ENCODE assay signal across 29 cellular contexts in genomic region chr11:31262761-31263160, GRCh38.
A peak's percentile ranks its signal among the peaks of the same experiment; 100 is the strongest.
DNase-seq lines count a peak whose midpoint lies in the region; ATAC-seq and TF ChIP-seq lines count a peak whose summit lies in the region.
"Had no signal": no experiment of that assay in that cellular context is flagged by ENCODE, and none has a peak within 500 bp of the region (broad histone marks: within the 10 kb centered on the region; RNA-seq: fewer than 3 reads in every experiment).

No MANE protein-coding gene starts in this region.

- no peak overlapping the region for H3K27ac Mint-ChIP-seq in activated CD4-positive, alpha-beta T cell treated with anti-CD3 and anti-CD28 coated beads, Interleukin-2, amount 10 ng/mL, durations not matched to agents 7 days and 5 days
- H3K27ac Mint-ChIP-seq: activated CD4-positive, alpha-beta T cell treated with anti-CD3 and anti-CD28 coated beads for 36 hours; activated naive CD8-positive, alpha-beta T cell treated with anti-CD3 and anti-CD28 coated beads, Interleukin-2, amount 50 U/mL, for 24 hours; naive thymus-derived CD8-positive, alpha-beta T cell; T-helper 1 cell treated with Interleukin-12 subunit alpha and Interleukin-12 subunit beta and Interleukin-4 antibody, amounts not matched to agents 30 μg/mL and 1 μg/mL, for 36 hours had no signal

- no peak for ATAC-seq in HG03280 (IDR thresholded peaks at IDR 0.05; ENCODE audit: unreplicated experiment)
- ATAC-seq: activated CD4-positive, alpha-beta T cell treated with anti-CD3 and anti-CD28 coated beads for 36 hours; activated naive CD8-positive, alpha-beta T cell treated with anti-CD3 and anti-CD28 coated beads, Interleukin-2, amount 50 U/mL, for 24 hours; heart left ventricle; left lobe of liver; naive thymus-derived CD8-positive, alpha-beta T cell; Panc1 had no signal

- in situ Hi-C loops in astrocyte of the spinal cord (cut with HindIII; ENCODE audit: low sequenced_read_pairs) = no loop called here

- CTCF ChIA-PET in activated CD4-positive, alpha-beta T cell treated with anti-CD3 and anti-CD28 coated beads, Interleukin-2, amount 10 ng/mL, durations not matched to agents 7 days and 5 days (lab: Charles Lee) = no interaction called here

- no peak overlapping the region for H3K4me3 ChIP-seq in astrocyte of the spinal cord (ENCODE audit: low read depth, low read length)
- H3K4me3 ChIP-seq: cardiac muscle cell, coronary artery, heart left ventricle, thoracic aorta had no signal

- peak; percentile 12 for DNase-seq in AG20443 (ENCODE audit: low spot score)
- DNase-seq in HCEC 1CT = peak; percentile 14
- peak; percentile 18 for DNase-seq in astrocyte of the spinal cord (ENCODE audit: low read depth, low spot score)
- peak; percentile 2 for DNase-seq in iris pigment epithelial cell (ENCODE audit: low read depth)
- no peak for DNase-seq in activated CD4-positive, alpha-beta T cell treated with anti-CD3 and anti-CD28 coated beads, Interleukin-2, amount 10 ng/mL, durations not matched to agents 7 days and 5 days
- no peak for DNase-seq in T-helper 1 cell
- DNase-seq in SHP77 treated with DMSO at 0.1 percent for 48 hours (lab: John Stamatoyannopoulos, UW) = no peak
- DNase-seq: activated CD4-positive, alpha-beta T cell treated with anti-CD3 and anti-CD28 coated beads for 36 hours; activated CD8-positive, alpha-beta memory T cell treated with anti-CD3 and anti-CD28 coated beads for 24 hours; activated gamma-delta T cell treated with Interleukin-2 at 50 U/mL for 16 hours; activated naive CD8-positive, alpha-beta T cell treated with anti-CD3 and anti-CD28 coated beads, Interleukin-2, amount 50 U/mL, for 24 hours; activated T-cell treated with anti-CD3 and anti-CD28 coated beads, Interleukin-2, amount 50 U/mL, for 1 hour; GDM1; heart left ventricle; KG1; naive thymus-derived CD8-positive, alpha-beta T cell; NCI-H1436; NCI-H524; NK-92 treated with Interleukin-12 subunit alpha and Interleukin-12 subunit beta, amount 100 ng/mL, for 24 hours; stimulated activated CD4-positive, alpha-beta T cell treated with anti-CD3 and anti-CD28 coated beads, Interleukin-12 subunit alpha, Interleukin-12 subunit beta, amount 100 ng/mL, for 4 hours; stimulated activated CD4-positive, alpha-beta T cell treated with anti-CD3 and anti-CD28 coated beads, Interleukin-4, amount 100 ng/mL, for 24 hours; stimulated activated naive CD4-positive, alpha-beta T cell had no signal

- POLR2A ChIA-PET in activated CD4-positive, alpha-beta T cell treated with anti-CD3 and anti-CD28 coated beads, Interleukin-2, amount 10 ng/mL, durations not matched to agents 7 days and 5 days (lab: Charles Lee) = no interaction called here

- peaks cover 2% of the 10 kb centered on the region for H3K27me3 Mint-ChIP-seq in activated CD4-positive, alpha-beta T cell treated with anti-CD3 and anti-CD28 coated beads, Interleukin-2, amount 10 ng/mL, durations not matched to agents 7 days and 5 days
- H3K27me3 Mint-ChIP-seq: activated naive CD8-positive, alpha-beta T cell treated with anti-CD3 and anti-CD28 coated beads, Interleukin-2, amount 50 U/mL, for 24 hours had no signal

- no peaks in the 10 kb centered on the region for H3K4me1 Mint-ChIP-seq in activated CD4-positive, alpha-beta T cell treated with anti-CD3 and anti-CD28 coated beads, Interleukin-2, amount 10 ng/mL, durations not matched to agents 7 days and 5 days
- H3K4me1 Mint-ChIP-seq: activated CD4-positive, alpha-beta T cell treated with anti-CD3 and anti-CD28 coated beads for 36 hours; activated naive CD8-positive, alpha-beta T cell treated with anti-CD3 and anti-CD28 coated beads, Interleukin-2, amount 50 U/mL, for 24 hours; naive thymus-derived CD8-positive, alpha-beta T cell had no signal

- TF ChIP-seq CTCF in astrocyte of the spinal cord (IDR thresholded peaks at IDR 0.05; ENCODE audit: low read depth, low read length) = no peak

- no peak overlapping the region for H3K4me3 Mint-ChIP-seq in activated CD4-positive, alpha-beta T cell treated with anti-CD3 and anti-CD28 coated beads, Interleukin-2, amount 10 ng/mL, durations not matched to agents 7 days and 5 days
- H3K4me3 Mint-ChIP-seq: activated CD4-positive, alpha-beta T cell treated with anti-CD3 and anti-CD28 coated beads for 36 hours; activated naive CD8-positive, alpha-beta T cell treated with anti-CD3 and anti-CD28 coated beads, Interleukin-2, amount 50 U/mL, for 24 hours; naive thymus-derived CD8-positive, alpha-beta T cell; T-helper 1 cell treated with Interleukin-12 subunit alpha and Interleukin-12 subunit beta and Interleukin-4 antibody, amounts not matched to agents 30 μg/mL and 1 μg/mL, for 36 hours had no signal

- H3K9me3 Mint-ChIP-seq in activated CD4-positive, alpha-beta T cell treated with anti-CD3 and anti-CD28 coated beads, Interleukin-2, amount 10 ng/mL, durations not matched to agents 7 days and 5 days = no peaks in the 10 kb centered on the region
- H3K9me3 Mint-ChIP-seq: activated naive CD8-positive, alpha-beta T cell treated with anti-CD3 and anti-CD28 coated beads, Interleukin-2, amount 50 U/mL, for 24 hours; T-helper 1 cell treated with Interleukin-12 subunit alpha and Interleukin-12 subunit beta and Interleukin-4 antibody, amounts not matched to agents 30 μg/mL and 1 μg/mL, for 36 hours had no signal

- H3K36me3 Mint-ChIP-seq in activated CD4-positive, alpha-beta T cell treated with anti-CD3 and anti-CD28 coated beads, Interleukin-2, amount 10 ng/mL, durations not matched to agents 7 days and 5 days (ENCODE audit: low read depth) = no peaks in the 10 kb centered on the region
- H3K36me3 Mint-ChIP-seq: naive thymus-derived CD8-positive, alpha-beta T cell had no signal

Comparison
In these comparisons a context has a peak if more than half of its experiments do, and no peak if none do; other contexts are left out.
1. DNase-seq: peak in AG20443 (single experiment), HCEC 1CT (single experiment), astrocyte of the spinal cord (single experiment) and iris pigment epithelial cell (single experiment); none in activated CD4-positive, alpha-beta T cell treated with anti-CD3 and anti-CD28 coated beads, Interleukin-2, amount 10 ng/mL, durations not matched to agents 7 days and 5 days (single experiment), T-helper 1 cell (0 of 5) and SHP77 treated with DMSO at 0.1 percent for 48 hours (single experiment).